In genomic region chr12:101918805-101919204, GRCh38 we compare ENCODE assay signal across 3 cellular contexts.
TF ChIP-seq lines count a peak whose summit lies in the region.
"Not testable (repeated sequence)": the region's sequence is repeated elsewhere in the genome, so short reads cannot be mapped to it uniquely, and the experiment has no call there.

No MANE protein-coding gene starts in this region.

TF ChIP-seq in IMR-90, 13 proteins besides CTCF, POLR2A, EP300 and RAD21:
- TF ChIP-seq CEBPB (IDR thresholded peaks at IDR 0.05; ENCODE audit: low read depth, low read length), result peak; percentile 53; the same call in 1 of the 2 replicates

TF ChIP-seq in K562, 482 proteins besides CTCF, POLR2A, EP300 and RAD21:
- TF ChIP-seq CEBPB (tag; IDR thresholded peaks at IDR 0.05), result peak; percentile 52; the same call in 1 of the 2 replicates
- TF ChIP-seq CEBPG (CRISPR knock-in tag; IDR thresholded peaks at IDR 0.05), result not testable (repeated sequence)
- peak in 1 of 2 experiments; percentile 35; a peak in 1 of 4 replicates for TF ChIP-seq CEBPG (tag; conservative IDR thresholded peaks at IDR 0.05 in 1 of 2, IDR thresholded peaks at IDR 0.05 in 1 of 2)

TF ChIP-seq in HepG2, 621 proteins besides CTCF, POLR2A, EP300 and RAD21:
- TF ChIP-seq CEBPB (IDR thresholded peaks at IDR 0.05; ENCODE audit: borderline replicate concordance, low read depth, low read length), result peak; percentile 46; the same call in 1 of the 2 replicates
